Comparison of ENCODE assay signal across 9 cellular contexts in the genomic region with DNA sequence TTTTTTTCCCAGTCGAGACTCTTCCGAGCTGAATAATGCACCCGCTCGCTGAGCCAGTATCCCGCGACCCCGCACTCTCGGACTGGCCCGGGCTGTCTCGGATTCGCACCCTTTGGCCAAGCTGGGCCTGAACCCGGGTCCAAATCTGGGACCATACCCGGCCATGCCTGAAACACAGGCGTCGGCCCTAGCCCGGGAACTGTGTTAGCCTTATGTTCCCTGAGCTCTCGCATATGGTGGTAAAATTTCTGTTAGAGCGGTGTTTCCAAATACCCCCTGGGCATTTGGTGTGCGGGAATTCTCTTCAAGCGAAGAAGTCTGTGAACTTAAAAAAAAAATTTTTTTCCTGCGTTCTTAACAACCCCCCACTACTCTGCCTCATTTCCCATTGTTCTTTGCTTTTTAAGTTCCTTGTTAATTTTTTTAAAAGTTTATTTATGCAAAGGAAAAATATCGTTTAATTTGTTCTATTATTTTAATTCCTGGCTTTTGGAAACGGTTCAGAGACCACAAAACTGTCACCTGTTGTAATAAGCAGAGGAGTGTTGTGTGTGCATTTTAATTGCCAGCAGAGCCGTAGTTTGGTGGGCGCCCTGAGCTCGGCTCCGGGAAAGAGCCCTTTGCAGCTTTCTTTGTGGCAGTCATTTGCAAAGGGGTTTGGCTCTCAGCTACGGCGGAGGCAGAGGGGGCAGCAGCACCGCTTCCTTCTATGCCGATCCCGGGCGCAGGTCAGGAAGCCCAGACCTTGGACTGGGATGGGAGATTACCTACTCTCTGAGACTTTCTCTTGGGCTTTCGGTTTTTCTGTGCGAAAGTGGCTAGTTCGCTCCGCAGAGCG. TPM values are rescaled to one million over a fixed set of nuclear protein-coding genes. Genes with fewer than 3 reads are reported as not detected.
DNase-seq lines count a peak whose midpoint lies in the region; ATAC-seq and TF ChIP-seq lines count a peak whose summit lies in the region.
"Had no signal": no experiment of that assay in that cellular context is flagged by ENCODE, and none has a peak within 500 bp of the region (broad histone marks: within the 10 kb centered on the region; RNA-seq: fewer than 3 reads in every experiment).

No MANE protein-coding gene starts in this region.

- H3K27ac ChIP-seq in GM23338 (ENCODE audit: low read depth) (no peak overlapping the region), SK-N-MC (no peak overlapping the region), ascending aorta (no peak overlapping the region)
- H3K27ac ChIP-seq: pancreas had no signal

- no peak overlapping the region for H2AFZ ChIP-seq in GM23338

- H3K36me3 ChIP-seq in GM23338 (ENCODE audit: insufficient read depth) (no peaks in the 10 kb centered on the region), SK-N-MC (ENCODE audit: insufficient read depth, low read length) (no peaks in the 10 kb centered on the region), ascending aorta (no peaks in the 10 kb centered on the region)
- H3K36me3 ChIP-seq: pancreas had no signal

- H3K79me2 ChIP-seq in GM23338 (replicated peaks; ENCODE audit: insufficient read depth) = peaks cover 53% of the 10 kb centered on the region

- H3K4me1 ChIP-seq in GM23338 (ENCODE audit: insufficient read depth) (peaks cover 23% of the 10 kb centered on the region), ascending aorta (peaks cover 6 to 20% of the 10 kb centered on the region in 2 donors)

- TF ChIP-seq CTCF in GM23338 (conservative IDR thresholded peaks at IDR 0.05; ENCODE audit: low read depth in 2 of 2) (0 out of 4 replicates have a peak, but pooled peaks of 1 of the 2 experiments have one; percentile 10), osteocyte (IDR thresholded peaks at IDR 0.05) (no peak), ascending aorta (IDR thresholded peaks at IDR 0.05) (no peak)

- H3K27me3 ChIP-seq in GM23338 (ENCODE audit: insufficient read depth) = peaks cover 53% of the 10 kb centered on the region
- H3K27me3 ChIP-seq in ascending aorta = peaks cover 43% of the 10 kb centered on the region

- H3K4me3 ChIP-seq in GM23338 (peak overlapping the region; percentile 98), SK-N-MC (peak overlapping the region; percentile 24; the same call in 1 of the 2 replicates), ascending aorta (no peak overlapping the region)

- DNase-seq in GM23338 (ENCODE audit: low spot score) (peak; percentile 91), SK-N-MC (ENCODE audit: low read depth, low spot score) (no peak), osteocyte (ENCODE audit: extremely low spot score, unreplicated experiment) (no peak), ascending aorta (ENCODE audit: low spot score in 2 of 2) (no peak), RPMI8226 (no peak)
- DNase-seq in effector memory CD8-positive, alpha-beta T cell = no peak
- no peak for DNase-seq in central memory CD4-positive, alpha-beta T cell

- ATAC-seq in GM23338 (peak; percentile 43), GM18519 (IDR thresholded peaks at IDR 0.05; ENCODE audit: low FRiP score, unreplicated experiment) (no peak)
- no peak for ATAC-seq in effector memory CD8-positive, alpha-beta T cell (replicated peaks)

- H3K9me3 ChIP-seq in SK-N-MC (ENCODE audit: low read depth, low read length) (no peaks in the 10 kb centered on the region), ascending aorta (no peaks in the 10 kb centered on the region)
- H3K9me3 ChIP-seq: pancreas had no signal

- intact Hi-C loops in ascending aorta (cut with DNase I) = loop anchor here (5.0 kb wide), 1 partner anchor 51 kb away; a partner anchor contains a TSS

- no peaks in the 10 kb centered on the region; the same call in 1 of the 3 replicates for H3K36me3 Mint-ChIP-seq in GM23338 (ENCODE audit: low read depth)
- peaks cover 21% of the 10 kb centered on the region for H3K36me3 Mint-ChIP-seq in effector memory CD8-positive, alpha-beta T cell (ENCODE audit: insufficient read depth)
- H3K36me3 Mint-ChIP-seq in osteocyte (ENCODE audit: unreplicated experiment) = no peaks in the 10 kb centered on the region

- peaks cover 12% of the 10 kb centered on the region; the same call in 1 of the 2 replicates for H3F3A ChIP-seq in GM23338 (replicated peaks; ENCODE audit: low read depth)

- no peaks in the 10 kb centered on the region for H3K9me2 ChIP-seq in GM23338 (ENCODE audit: insufficient read depth)

- H3K4me3 Mint-ChIP-seq in GM23338 (no peak overlapping the region; the same call in none of the 3 replicates), osteocyte (ENCODE audit: unreplicated experiment) (peak overlapping the region; percentile 41)
- H3K4me3 Mint-ChIP-seq in effector memory CD8-positive, alpha-beta T cell = peak overlapping the region; percentile 68

- H3K27me3 Mint-ChIP-seq in GM23338 (ENCODE audit: insufficient read depth, low read depth, poor library complexity) = peaks cover 23% of the 10 kb centered on the region
- H3K27me3 Mint-ChIP-seq in effector memory CD8-positive, alpha-beta T cell = peaks cover 7 to 30% of the 10 kb centered on the region in 2 donors
- H3K27me3 Mint-ChIP-seq in osteocyte (ENCODE audit: unreplicated experiment) = peaks cover 19% of the 10 kb centered on the region

- H3K9me3 Mint-ChIP-seq in GM23338 (no peaks in the 10 kb centered on the region), osteocyte (ENCODE audit: unreplicated experiment) (no peaks in the 10 kb centered on the region)
- H3K9me3 Mint-ChIP-seq in effector memory CD8-positive, alpha-beta T cell = no peaks in the 10 kb centered on the region

- H3K9ac ChIP-seq in SK-N-MC (ENCODE audit: insufficient read length) = no peak overlapping the region

- H3K4me2 ChIP-seq in GM23338 = peak overlapping the region; percentile 84

- H3K27ac Mint-ChIP-seq in GM23338 (no peak overlapping the region), osteocyte (ENCODE audit: unreplicated experiment) (no peak overlapping the region)
- H3K27ac Mint-ChIP-seq in effector memory CD8-positive, alpha-beta T cell = peak overlapping the region in 1 of 2 donors; percentile 14

- H4K20me1 ChIP-seq in GM23338 (replicated peaks; ENCODE audit: insufficient read depth) = peaks cover 31% of the 10 kb centered on the region

- H3K4me1 Mint-ChIP-seq in GM23338 (peaks cover 7% of the 10 kb centered on the region; the same call in 2 of the 3 replicates), osteocyte (ENCODE audit: unreplicated experiment) (peaks cover 34% of the 10 kb centered on the region)
- peaks cover 18 to 36% of the 10 kb centered on the region in 2 donors for H3K4me1 Mint-ChIP-seq in effector memory CD8-positive, alpha-beta T cell (ENCODE audit: low read depth in 2 of 2)

TF ChIP-seq in GM23338, 12 proteins besides CTCF, POLR2A, EP300 and RAD21 (continues in another document):
- peak; percentile 22 for TF ChIP-seq EZH2phosphoT487 (IDR thresholded peaks at IDR 0.05; ENCODE audit: unreplicated experiment)
- TF ChIP-seq EZH2 (IDR thresholded peaks at IDR 0.05; ENCODE audit: low read depth, unreplicated experiment) = peak; percentile 65

RNA-seq across cellular contexts. Expression of a gene that starts 3.3 kb away (rescaled TPM):
- total RNA-seq in GM23338 (2014; rRNA removed; shearing (Covaris generic)) = 141 and 168 TPM in 2 replicates
- 63.6 and 72.8 TPM in 2 replicates for polyA plus RNA-seq in GM23338 (2016; fragmentation: Nextera tagmentation; extraction: Ambion mirVana)
- total RNA-seq in osteocyte (73.0 and 84.4 TPM in 2 replicates), ascending aorta (54.8 TPM)

RNA-seq across cellular contexts. Expression of a gene that starts 53.3 kb away (rescaled TPM):
- total RNA-seq in GM23338 (2014; rRNA removed; shearing (Covaris generic)) = 70.1 and 92.5 TPM in 2 replicates
- polyA plus RNA-seq in GM23338 (2016; fragmentation: Nextera tagmentation; extraction: Ambion mirVana) = 56.4 and 63.0 TPM in 2 replicates
- total RNA-seq in osteocyte (54.3 and 58.6 TPM in 2 replicates), ascending aorta (69.3 TPM)

Comparison
In these comparisons a context has a peak if more than half of its experiments do, and no peak if none do; other contexts are left out.
1. H3K4me3 ChIP-seq: peak in GM23338 (single experiment) and SK-N-MC (single experiment); none in ascending aorta (0 of 2).